Comparison of ENCODE assay signal across 9 cellular contexts in the genomic region with DNA sequence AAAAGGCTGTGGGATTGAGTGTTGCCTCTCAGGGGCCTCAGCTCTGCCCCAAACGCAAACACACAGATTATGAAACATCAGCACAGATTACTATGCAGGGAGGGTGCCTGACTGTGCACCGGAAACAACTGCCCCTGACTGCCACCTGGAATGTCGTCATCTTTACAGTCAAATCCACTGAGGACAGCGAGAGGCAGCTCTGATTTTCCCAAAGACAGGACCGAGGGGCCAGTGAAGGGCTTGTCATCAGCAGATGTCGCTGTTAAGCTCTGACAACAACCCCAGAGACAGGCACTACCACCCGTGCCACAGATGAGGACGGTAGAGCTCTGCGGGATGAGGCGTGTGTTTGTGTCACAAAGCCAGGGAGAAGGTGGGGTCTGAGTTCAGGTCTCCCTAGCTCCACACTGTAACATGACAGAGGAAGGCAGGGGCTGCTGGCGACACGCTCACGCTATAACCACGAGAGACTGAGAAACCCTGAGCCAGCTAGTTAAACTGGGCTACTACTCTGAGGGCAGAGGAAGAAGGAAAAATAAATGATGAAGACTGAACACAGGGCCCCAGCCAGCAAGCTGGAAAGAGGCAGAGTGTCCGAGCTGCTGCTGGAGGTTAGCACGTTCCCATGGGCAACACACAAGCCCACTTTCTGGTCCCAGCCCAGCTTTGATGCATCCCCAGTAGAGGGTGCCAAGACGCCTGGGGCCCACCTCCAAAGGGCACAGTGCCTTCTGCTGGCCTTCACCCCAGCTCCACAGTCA. TPM values are rescaled to one million over a fixed set of nuclear protein-coding genes. Genes with fewer than 3 reads are reported as not detected.
DNase-seq lines count a peak whose midpoint lies in the region; ATAC-seq and TF ChIP-seq lines count a peak whose summit lies in the region.
"Had no signal": no experiment of that assay in that cellular context is flagged by ENCODE, and none has a peak within 500 bp of the region (broad histone marks: within the 10 kb centered on the region; RNA-seq: fewer than 3 reads in every experiment).

No MANE protein-coding gene starts in this region.

- H3K27ac ChIP-seq in left ventricle myocardium inferior (replicated peaks), result no peak overlapping the region
- no peak overlapping the region for H3K27ac ChIP-seq in heart left ventricle

- no peak for ATAC-seq in heart left ventricle
- ATAC-seq in GM18519 (IDR thresholded peaks at IDR 0.05; ENCODE audit: low FRiP score, unreplicated experiment), result no peak
- ATAC-seq in activated CD8-positive, alpha-beta memory T cell treated with anti-CD3 and anti-CD28 coated beads, Interleukin-2, amount 10 ng/mL, durations not matched to agents 7 days and 5 days, result no peak

- H3K27me3 ChIP-seq in left ventricle myocardium inferior (ENCODE audit: low read depth), result peaks cover 25% of the 10 kb centered on the region
- peaks cover 0 to 8% (median 0%) of the 10 kb centered on the region in 9 donors for H3K27me3 ChIP-seq in heart left ventricle

- peak; percentile 17 for TF ChIP-seq CTCF in left ventricle myocardium inferior (IDR thresholded peaks at IDR 0.05; ENCODE audit: borderline replicate concordance)
- peak in 1 of 12 donors; percentile 13 for TF ChIP-seq CTCF in heart left ventricle (IDR thresholded peaks at IDR 0.05)

- TF ChIP-seq POLR2A in heart left ventricle (IDR thresholded peaks at IDR 0.05), result no peak

- H3K4me1 ChIP-seq in left ventricle myocardium inferior, result peaks cover 12% of the 10 kb centered on the region
- peaks cover 0 to 9% (median 0%) of the 10 kb centered on the region in 12 donors for H3K4me1 ChIP-seq in heart left ventricle

- no peaks in the 10 kb centered on the region for H3K36me3 Mint-ChIP-seq in activated naive CD4-positive, alpha-beta T cell treated with anti-CD3 and anti-CD28 coated beads, Interleukin-2, amount 10 ng/mL, durations not matched to agents 7 days and 5 days
- no peaks in the 10 kb centered on the region for H3K36me3 Mint-ChIP-seq in activated CD8-positive, alpha-beta memory T cell treated with anti-CD3 and anti-CD28 coated beads, Interleukin-2, amount 10 ng/mL, durations not matched to agents 7 days and 5 days
- H3K36me3 Mint-ChIP-seq: activated naive CD8-positive, alpha-beta T cell treated with anti-CD3 and anti-CD28 coated beads, Interleukin-2, amount 10 ng/mL, durations not matched to agents 7 days and 5 days had no signal

- no peaks in the 10 kb centered on the region for H3K9me3 Mint-ChIP-seq in activated naive CD4-positive, alpha-beta T cell treated with anti-CD3 and anti-CD28 coated beads, Interleukin-2, amount 10 ng/mL, durations not matched to agents 7 days and 5 days
- no peaks in the 10 kb centered on the region for H3K9me3 Mint-ChIP-seq in activated CD8-positive, alpha-beta memory T cell treated with anti-CD3 and anti-CD28 coated beads, Interleukin-2, amount 10 ng/mL, durations not matched to agents 7 days and 5 days (ENCODE audit: low read depth)
- H3K9me3 Mint-ChIP-seq: activated naive CD8-positive, alpha-beta T cell treated with anti-CD3 and anti-CD28 coated beads, Interleukin-2, amount 10 ng/mL, durations not matched to agents 7 days and 5 days had no signal

- H3K4me3 ChIP-seq in left ventricle myocardium inferior (no peak overlapping the region), heart left ventricle (no peak overlapping the region)

- peaks cover 43% of the 10 kb centered on the region for H3K27me3 Mint-ChIP-seq in activated naive CD4-positive, alpha-beta T cell treated with anti-CD3 and anti-CD28 coated beads, Interleukin-2, amount 10 ng/mL, durations not matched to agents 7 days and 5 days
- H3K27me3 Mint-ChIP-seq in activated CD8-positive, alpha-beta memory T cell treated with anti-CD3 and anti-CD28 coated beads, Interleukin-2, amount 10 ng/mL, durations not matched to agents 7 days and 5 days, result peaks cover 75% of the 10 kb centered on the region

- H3K36me3 ChIP-seq in left ventricle myocardium inferior, result no peaks in the 10 kb centered on the region
- no peaks in the 10 kb centered on the region for H3K36me3 ChIP-seq in heart left ventricle

- no peak overlapping the region for H3K27ac Mint-ChIP-seq in activated naive CD4-positive, alpha-beta T cell treated with anti-CD3 and anti-CD28 coated beads, Interleukin-2, amount 10 ng/mL, durations not matched to agents 7 days and 5 days
- no peak overlapping the region for H3K27ac Mint-ChIP-seq in activated CD8-positive, alpha-beta memory T cell treated with anti-CD3 and anti-CD28 coated beads, Interleukin-2, amount 10 ng/mL, durations not matched to agents 7 days and 5 days
- H3K27ac Mint-ChIP-seq: activated naive CD8-positive, alpha-beta T cell treated with anti-CD3 and anti-CD28 coated beads, Interleukin-2, amount 10 ng/mL, durations not matched to agents 7 days and 5 days had no signal

- intact Hi-C loops in left ventricle myocardium inferior (cut with micrococcal nuclease) (no loop called here), heart left ventricle (cut with DNase I) (no loop called here)

- WGBS in heart left ventricle, 4 donors, result 76 to 84% (median 78%) methylated on average over 16 to 17 of the region's 17 CpGs

- DNase-seq in left ventricle myocardium inferior, result no peak
- no peak for DNase-seq in heart left ventricle
- peak; percentile 68 for DNase-seq in SHP77 treated with DMSO at 0.1 percent for 48 hours (lab: John Stamatoyannopoulos, UW)
- peak; percentile 67 for DNase-seq in iPS-NIHi7 (ENCODE audit: extremely low spot score)
- no peak for DNase-seq in activated naive CD4-positive, alpha-beta T cell treated with anti-CD3 and anti-CD28 coated beads, Interleukin-2, amount 10 ng/mL, durations not matched to agents 7 days and 5 days
- no peak for DNase-seq in activated CD8-positive, alpha-beta memory T cell treated with anti-CD3 and anti-CD28 coated beads, Interleukin-2, amount 10 ng/mL, durations not matched to agents 7 days and 5 days
- no peak for DNase-seq in DMS79 (lab: John Stamatoyannopoulos, UW)
- DNase-seq: activated naive CD8-positive, alpha-beta T cell treated with anti-CD3 and anti-CD28 coated beads, Interleukin-2, amount 10 ng/mL, durations not matched to agents 7 days and 5 days had no signal

- CTCF ChIA-PET in activated naive CD4-positive, alpha-beta T cell treated with anti-CD3 and anti-CD28 coated beads, Interleukin-2, amount 10 ng/mL, durations not matched to agents 7 days and 5 days (lab: Charles Lee), result interaction anchor here (1.0 kb wide), 1 partner anchor 20 kb away, joined by 3 read pairs; no protein-coding TSS in a partner anchor
- CTCF ChIA-PET in activated CD8-positive, alpha-beta memory T cell treated with anti-CD3 and anti-CD28 coated beads, Interleukin-2, amount 10 ng/mL, durations not matched to agents 7 days and 5 days (lab: Charles Lee), result interaction anchor here (0.9 to 2.2 kb wide), 4 partner anchors 24 to 45 kb away, joined by 3 to 11 read pairs (median 4); no protein-coding TSS in a partner anchor

- H3K9me3 ChIP-seq in left ventricle myocardium inferior (replicated peaks) (no peaks in the 10 kb centered on the region), heart left ventricle (no peaks in the 10 kb centered on the region)

- peaks cover 2% of the 10 kb centered on the region for H3K4me1 Mint-ChIP-seq in activated naive CD4-positive, alpha-beta T cell treated with anti-CD3 and anti-CD28 coated beads, Interleukin-2, amount 10 ng/mL, durations not matched to agents 7 days and 5 days
- H3K4me1 Mint-ChIP-seq in activated CD8-positive, alpha-beta memory T cell treated with anti-CD3 and anti-CD28 coated beads, Interleukin-2, amount 10 ng/mL, durations not matched to agents 7 days and 5 days, result peaks cover 36% of the 10 kb centered on the region
- H3K4me1 Mint-ChIP-seq: activated naive CD8-positive, alpha-beta T cell treated with anti-CD3 and anti-CD28 coated beads, Interleukin-2, amount 10 ng/mL, durations not matched to agents 7 days and 5 days had no signal

- no peak overlapping the region for H3K4me3 Mint-ChIP-seq in activated naive CD4-positive, alpha-beta T cell treated with anti-CD3 and anti-CD28 coated beads, Interleukin-2, amount 10 ng/mL, durations not matched to agents 7 days and 5 days
- no peak overlapping the region for H3K4me3 Mint-ChIP-seq in activated CD8-positive, alpha-beta memory T cell treated with anti-CD3 and anti-CD28 coated beads, Interleukin-2, amount 10 ng/mL, durations not matched to agents 7 days and 5 days
- H3K4me3 Mint-ChIP-seq: activated naive CD8-positive, alpha-beta T cell treated with anti-CD3 and anti-CD28 coated beads, Interleukin-2, amount 10 ng/mL, durations not matched to agents 7 days and 5 days had no signal

RNA-seq across cellular contexts. Expression of a gene that starts 47.0 kb away (rescaled TPM):
- 2.0 TPM for total RNA-seq in left ventricle myocardium inferior
- total RNA-seq in heart left ventricle, result 1 to 10 TPM; 1.3 to 4.2 (median 2.2) TPM
- polyA plus RNA-seq in heart left ventricle, result 1 to 10 TPM in 1 of 2 donors, under 1 TPM in 1; 0.69 to 3.0 TPM
- under 1 TPM; 0.41 to 0.98 TPM for total RNA-seq in activated CD8-positive, alpha-beta memory T cell treated with anti-CD3 and anti-CD28 coated beads, Interleukin-2, amount 10 ng/mL, durations not matched to agents 7 days and 5 days

Comparison
In these comparisons a context has a peak if more than half of its experiments do, and no peak if none do; other contexts are left out.
1. DNase-seq: peak in SHP77 treated with DMSO at 0.1 percent for 48 hours (single experiment) and iPS-NIHi7 (single experiment); none in left ventricle myocardium inferior (single experiment), heart left ventricle (0 of 5), activated naive CD4-positive, alpha-beta T cell treated with anti-CD3 and anti-CD28 coated beads, Interleukin-2, amount 10 ng/mL, durations not matched to agents 7 days and 5 days (single experiment), activated CD8-positive, alpha-beta memory T cell treated with anti-CD3 and anti-CD28 coated beads, Interleukin-2, amount 10 ng/mL, durations not matched to agents 7 days and 5 days (single experiment) and DMS79 (single experiment).